ENCODE assay signal across 14 cellular contexts in genomic region chr6:157434349-157435016, GRCh38. TPM values are rescaled to one million over a fixed set of nuclear protein-coding genes. Genes with fewer than 3 reads are reported as not detected.
DNase-seq lines count a peak whose midpoint lies in the region; TF ChIP-seq lines count a peak whose summit lies in the region.
"Had no signal": no experiment of that assay in that cellular context is flagged by ENCODE, and none has a peak within 500 bp of the region (broad histone marks: within the 10 kb centered on the region; RNA-seq: fewer than 3 reads in every experiment).

No MANE protein-coding gene starts in this region.

- H3K36me3 ChIP-seq in mesenchymal stem cell (ENCODE audit: control insufficient read depth in 1 of 2, insufficient read depth in 2 of 2, low read depth in 1 of 2, low read length in 2 of 2): no peaks in the 10 kb centered on the region
- H3K36me3 ChIP-seq in stomach smooth muscle (ENCODE audit: control insufficient read depth in 2 of 2, insufficient read depth in 2 of 2, low read length in 2 of 2): no peaks in the 10 kb centered on the region

- no peak overlapping the region for H3K4ac ChIP-seq in mesenchymal stem cell (ENCODE audit: low read depth in 1 of 2, low read length in 2 of 2)

- H4K8ac ChIP-seq in mesenchymal stem cell (ENCODE audit: low read length): no peak overlapping the region

- no peak overlapping the region for H2BK15ac ChIP-seq in mesenchymal stem cell (ENCODE audit: low read depth, poor library complexity, severe bottlenecking)

- no peak for DNase-seq in HEK293T (ENCODE audit: extremely low spot score)
- DNase-seq in fibroblast of peridontal ligament (ENCODE audit: extremely low read depth): peak; percentile 50
- DNase-seq in mesenchymal stem cell: no peak
- DNase-seq in NCI-H2029 (lab: John Stamatoyannopoulos, UW): no peak
- no peak for DNase-seq in activated T-helper 2 cell treated with anti-CD3 and anti-CD28 coated beads, Interferon-gamma antibody, Interleukin-2, Interleukin-4, amounts not matched to agents 10 μg/mL and 5 μg/mL and 100 μg/mL, durations not matched to agents 14 hours and 24 hours and 36 hours (ENCODE audit: low spot score)
- DNase-seq in HT-29 (ENCODE audit: low spot score): no peak
- DNase-seq in NCI-H69 (lab: John Stamatoyannopoulos, UW): no peak
- DNase-seq: DMS79, islet precursor cell, NCI-H187 treated with DMSO at 0.1 percent for 48 hours, SHP77 treated with DMSO at 0.1 percent for 48 hours had no signal

- POLR2A ChIA-PET in HEK293T (lab: Yijun Ruan, JAX): interaction anchor here (0.9 to 1.3 kb wide), 2 partner anchors 111 to 112 kb away, joined by 3 read pairs; partner anchors contain the start of gene TMEM242

- no peak overlapping the region for H3K18ac ChIP-seq in mesenchymal stem cell (ENCODE audit: low read depth in 1 of 2, low read length in 2 of 2)

- no peaks in the 10 kb centered on the region for H3K27me3 Mint-ChIP-seq in activated T-helper 2 cell treated with anti-CD3 and anti-CD28 coated beads, Interferon-gamma antibody, Interleukin-2, Interleukin-4, amounts not matched to agents 10 μg/mL and 5 μg/mL and 100 μg/mL, durations not matched to agents 14 hours and 24 hours and 36 hours (ENCODE audit: low read depth)
- H3K27me3 Mint-ChIP-seq: activated naive CD8-positive, alpha-beta T cell; B cell had no signal

- intact Hi-C loops in activated T-helper 2 cell treated with anti-CD3 and anti-CD28 coated beads, Interferon-gamma antibody, Interleukin-2, Interleukin-4, amounts not matched to agents 10 μg/mL and 5 μg/mL and 100 μg/mL, durations not matched to agents 14 hours and 24 hours and 36 hours (cut with micrococcal nuclease): no loop called here

- H3K4me1 ChIP-seq in mesenchymal stem cell (ENCODE audit: control insufficient read depth, insufficient read depth, low read depth, low read length): no peaks in the 10 kb centered on the region
- peaks cover 6% of the 10 kb centered on the region for H3K4me1 ChIP-seq in stomach smooth muscle (ENCODE audit: control insufficient read depth, insufficient read depth, low read length)

- H2AFZ ChIP-seq in mesenchymal stem cell (ENCODE audit: low read depth, low read length): no peak overlapping the region

- H3K4me3 ChIP-seq in mesenchymal stem cell (ENCODE audit: insufficient read depth in 1 of 2, low read depth in 1 of 2, low read length in 2 of 2): no peak overlapping the region
- H3K4me3 ChIP-seq in stomach smooth muscle (ENCODE audit: low read length in 2 of 2): peak overlapping the region; percentile 21 to 35

- H3K9me3 ChIP-seq in mesenchymal stem cell (ENCODE audit: control insufficient read depth, low read length): no peaks in the 10 kb centered on the region
- no peaks in the 10 kb centered on the region for H3K9me3 ChIP-seq in stomach smooth muscle (ENCODE audit: control insufficient read depth in 2 of 2, low read length in 2 of 2)

- H3K9me3 Mint-ChIP-seq in activated T-helper 2 cell treated with anti-CD3 and anti-CD28 coated beads, Interferon-gamma antibody, Interleukin-2, Interleukin-4, amounts not matched to agents 10 μg/mL and 5 μg/mL and 100 μg/mL, durations not matched to agents 14 hours and 24 hours and 36 hours: no peaks in the 10 kb centered on the region

- CTCF ChIA-PET in HEK293T (lab: Yijun Ruan, JAX): interaction anchor here (0.8 to 1.3 kb wide), 2 partner anchors 27 to 31 kb away, joined by 3 read pairs; no protein-coding TSS in a partner anchor

- H3K4me1 Mint-ChIP-seq in activated T-helper 2 cell treated with anti-CD3 and anti-CD28 coated beads, Interferon-gamma antibody, Interleukin-2, Interleukin-4, amounts not matched to agents 10 μg/mL and 5 μg/mL and 100 μg/mL, durations not matched to agents 14 hours and 24 hours and 36 hours (ENCODE audit: low read depth): peaks cover 8% of the 10 kb centered on the region

- H2BK120ac ChIP-seq in mesenchymal stem cell (ENCODE audit: low read depth, low read length): no peak overlapping the region

- no peak overlapping the region for H2AK5ac ChIP-seq in mesenchymal stem cell (ENCODE audit: low read length, severe bottlenecking)

- H3K36me3 Mint-ChIP-seq in activated T-helper 2 cell treated with anti-CD3 and anti-CD28 coated beads, Interferon-gamma antibody, Interleukin-2, Interleukin-4, amounts not matched to agents 10 μg/mL and 5 μg/mL and 100 μg/mL, durations not matched to agents 14 hours and 24 hours and 36 hours (ENCODE audit: low read depth): no peaks in the 10 kb centered on the region

- H3K4me3 Mint-ChIP-seq in activated T-helper 2 cell treated with anti-CD3 and anti-CD28 coated beads, Interferon-gamma antibody, Interleukin-2, Interleukin-4, amounts not matched to agents 10 μg/mL and 5 μg/mL and 100 μg/mL, durations not matched to agents 14 hours and 24 hours and 36 hours (ENCODE audit: low read depth): no peak overlapping the region
- H3K4me3 Mint-ChIP-seq: activated naive CD8-positive, alpha-beta T cell; B cell had no signal

- no peak overlapping the region for H4K91ac ChIP-seq in mesenchymal stem cell (ENCODE audit: low read length)

- peak overlapping the region; percentile 47 for H3K9ac ChIP-seq in mesenchymal stem cell (ENCODE audit: low read length)
- H3K9ac ChIP-seq in stomach smooth muscle (ENCODE audit: low read length in 2 of 2): peak overlapping the region in 1 of 2 donors; percentile 57

- no peak overlapping the region for H2BK12ac ChIP-seq in mesenchymal stem cell (ENCODE audit: low read length in 2 of 2)

- no peak overlapping the region for H3K14ac ChIP-seq in mesenchymal stem cell (ENCODE audit: low read length in 2 of 2)

- H3K23ac ChIP-seq in mesenchymal stem cell (ENCODE audit: low read length in 2 of 2): no peak overlapping the region

- no peak overlapping the region for H2BK5ac ChIP-seq in mesenchymal stem cell (ENCODE audit: low read depth, low read length, poor library complexity, severe bottlenecking)

- H3K4me2 ChIP-seq in mesenchymal stem cell (ENCODE audit: low read length, poor library complexity, severe bottlenecking): no peak overlapping the region

- no peaks in the 10 kb centered on the region for H3K27me3 ChIP-seq in mesenchymal stem cell (ENCODE audit: control insufficient read depth in 1 of 2, insufficient read depth in 1 of 2, low read length in 2 of 2)
- H3K27me3 ChIP-seq in stomach smooth muscle (ENCODE audit: control insufficient read depth in 1 of 2, insufficient read depth in 2 of 2, low read length in 2 of 2): no peaks in the 10 kb centered on the region

- no peak overlapping the region for H3K27ac Mint-ChIP-seq in activated T-helper 2 cell treated with anti-CD3 and anti-CD28 coated beads, Interferon-gamma antibody, Interleukin-2, Interleukin-4, amounts not matched to agents 10 μg/mL and 5 μg/mL and 100 μg/mL, durations not matched to agents 14 hours and 24 hours and 36 hours
- H3K27ac Mint-ChIP-seq: activated naive CD8-positive, alpha-beta T cell; B cell had no signal

- H3K27ac ChIP-seq in mesenchymal stem cell (ENCODE audit: low read length, poor library complexity, severe bottlenecking): no peak overlapping the region
- H3K27ac ChIP-seq in stomach smooth muscle (ENCODE audit: low read length): peak overlapping the region; percentile 41

- peaks cover 22% of the 10 kb centered on the region for H3K79me1 ChIP-seq in mesenchymal stem cell (replicated peaks; ENCODE audit: low read length, poor library complexity, severe bottlenecking)

- 89% methylated on average over 13 of the region's 13 CpGs for WGBS in mesenchymal stem cell

TF ChIP-seq in HEK293T, 16 proteins besides CTCF, POLR2A, EP300 and RAD21:
- TF ChIP-seq, protein P1, sequence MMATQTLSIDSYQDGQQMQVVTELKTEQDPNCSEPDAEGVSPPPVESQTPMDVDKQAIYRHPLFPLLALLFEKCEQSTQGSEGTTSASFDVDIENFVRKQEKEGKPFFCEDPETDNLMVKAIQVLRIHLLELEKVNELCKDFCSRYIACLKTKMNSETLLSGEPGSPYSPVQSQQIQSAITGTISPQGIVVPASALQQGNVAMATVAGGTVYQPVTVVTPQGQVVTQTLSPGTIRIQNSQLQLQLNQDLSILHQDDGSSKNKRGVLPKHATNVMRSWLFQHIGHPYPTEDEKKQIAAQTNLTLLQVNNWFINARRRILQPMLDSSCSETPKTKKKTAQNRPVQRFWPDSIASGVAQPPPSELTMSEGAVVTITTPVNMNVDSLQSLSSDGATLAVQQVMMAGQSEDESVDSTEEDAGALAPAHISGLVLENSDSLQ (IDR thresholded peaks at IDR 0.05): peak; percentile 78
- TF ChIP-seq LEF1 (IDR thresholded peaks at IDR 0.05; ENCODE audit: borderline replicate concordance) (no peak), FOXA1 (IDR thresholded peaks at IDR 0.05) (no peak), ZNF384 (IDR thresholded peaks at IDR 0.05) (no peak), NFRKB (IDR thresholded peaks at IDR 0.05) (no peak)

RNA-seq across cellular contexts. Expression of gene ZDHHC14, which starts 53.5 kb away (rescaled TPM):
- polyA plus RNA-seq in mesenchymal stem cell (2013, experiment 1 of 2): 5.9 TPM
- polyA plus RNA-seq in mesenchymal stem cell (2013, experiment 2 of 2): 6.5 TPM
- total RNA-seq in activated T-helper 2 cell treated with anti-CD3 and anti-CD28 coated beads, Interferon-gamma antibody, Interleukin-2, Interleukin-4, amounts not matched to agents 10 μg/mL and 5 μg/mL and 100 μg/mL, durations not matched to agents 14 hours and 24 hours and 36 hours: 7.8 and 8.4 TPM in 2 replicates
- 4.7 and 6.2 TPM in 2 replicates for total RNA-seq in HT-29 (2014; rRNA removed; shearing (Covaris generic))

Comparison
In these comparisons a context has a peak if more than half of its experiments do, and no peak if none do; other contexts are left out.
1. H3K4me3 ChIP-seq: peak in stomach smooth muscle (2 of 2); none in mesenchymal stem cell (0 of 2).